10 cellular contexts compared by ENCODE assay signal in genomic region chr19:5681446-5682292, GRCh38. TPM values are rescaled to one million over a fixed set of nuclear protein-coding genes. Genes with fewer than 3 reads are reported as not detected.
DNase-seq lines count a peak whose midpoint lies in the region; ATAC-seq and TF ChIP-seq lines count a peak whose summit lies in the region.
"Had no signal": no experiment of that assay in that cellular context is flagged by ENCODE, and none has a peak within 500 bp of the region (broad histone marks: within the 10 kb centered on the region; RNA-seq: fewer than 3 reads in every experiment).

No MANE protein-coding gene starts in this region.

- POLR2A ChIA-PET in activated naive CD8-positive, alpha-beta T cell treated with anti-CD3 and anti-CD28 coated beads, Interleukin-2, amount 10 ng/mL, durations not matched to agents 7 days and 5 days (lab: Charles Lee): no interaction called here

- peak overlapping the region; percentile 87 for H3K4me3 ChIP-seq in kidney epithelial cell (ENCODE audit: low read depth, low read length)
- peak overlapping the region; percentile 53 to 98 (median 92) for H3K4me3 ChIP-seq in subcutaneous abdominal adipose tissue (ENCODE audit: low read depth in 1 of 5, low read length in 5 of 5)

- H3K4me3 Mint-ChIP-seq in T-helper 2 cell treated with Interferon-gamma antibody and Interleukin-4, amounts not matched to agents 5 μg/mL and 100 μg/mL, for 36 hours: peak overlapping the region; percentile 66
- H3K4me3 Mint-ChIP-seq in activated naive CD8-positive, alpha-beta T cell treated with anti-CD3 and anti-CD28 coated beads, Interleukin-2, amount 10 ng/mL, durations not matched to agents 7 days and 5 days: peak overlapping the region; percentile 77

- H3K9me3 ChIP-seq in subcutaneous abdominal adipose tissue (ENCODE audit: control insufficient read depth in 5 of 5, low read length in 5 of 5): no peaks in the 10 kb centered on the region
- H3K9me3 ChIP-seq: body of pancreas had no signal

- TF ChIP-seq CTCF in kidney epithelial cell (IDR thresholded peaks at IDR 0.05; ENCODE audit: insufficient read depth, low read length, poor library complexity, severe bottlenecking): no peak

- no peaks in the 10 kb centered on the region for H3K9me3 Mint-ChIP-seq in T-helper 2 cell treated with Interferon-gamma antibody and Interleukin-4, amounts not matched to agents 5 μg/mL and 100 μg/mL, for 36 hours
- H3K9me3 Mint-ChIP-seq in activated naive CD8-positive, alpha-beta T cell treated with anti-CD3 and anti-CD28 coated beads, Interleukin-2, amount 10 ng/mL, durations not matched to agents 7 days and 5 days: no peaks in the 10 kb centered on the region

- H3K27me3 Mint-ChIP-seq in T-helper 2 cell treated with Interferon-gamma antibody and Interleukin-4, amounts not matched to agents 5 μg/mL and 100 μg/mL, for 36 hours (ENCODE audit: low read depth): peaks cover 5% of the 10 kb centered on the region
- H3K27me3 Mint-ChIP-seq in activated naive CD8-positive, alpha-beta T cell treated with anti-CD3 and anti-CD28 coated beads, Interleukin-2, amount 10 ng/mL, durations not matched to agents 7 days and 5 days: peaks cover 7% of the 10 kb centered on the region

- no peak for ATAC-seq in activated naive CD8-positive, alpha-beta T cell treated with anti-CD3 and anti-CD28 coated beads, Interleukin-2, amount 10 ng/mL, durations not matched to agents 7 days and 5 days (ENCODE audit: low read depth)
- ATAC-seq in GM18909 (IDR thresholded peaks at IDR 0.05; ENCODE audit: poor library complexity, unreplicated experiment): no peak

- peaks cover 20% of the 10 kb centered on the region for H3K4me1 Mint-ChIP-seq in T-helper 2 cell treated with Interferon-gamma antibody and Interleukin-4, amounts not matched to agents 5 μg/mL and 100 μg/mL, for 36 hours (ENCODE audit: low read depth)
- peaks cover 14% of the 10 kb centered on the region for H3K4me1 Mint-ChIP-seq in activated naive CD8-positive, alpha-beta T cell treated with anti-CD3 and anti-CD28 coated beads, Interleukin-2, amount 10 ng/mL, durations not matched to agents 7 days and 5 days

- H3K36me3 Mint-ChIP-seq in T-helper 2 cell treated with Interferon-gamma antibody and Interleukin-4, amounts not matched to agents 5 μg/mL and 100 μg/mL, for 36 hours (ENCODE audit: low read depth): no peaks in the 10 kb centered on the region
- peaks cover 1% of the 10 kb centered on the region for H3K36me3 Mint-ChIP-seq in activated naive CD8-positive, alpha-beta T cell treated with anti-CD3 and anti-CD28 coated beads, Interleukin-2, amount 10 ng/mL, durations not matched to agents 7 days and 5 days

- H3K27me3 ChIP-seq in kidney epithelial cell (ENCODE audit: control insufficient read depth, insufficient read depth, low read length): no peaks in the 10 kb centered on the region
- no peaks in the 10 kb centered on the region for H3K27me3 ChIP-seq in subcutaneous abdominal adipose tissue (ENCODE audit: control insufficient read depth in 5 of 5, insufficient read depth in 4 of 5, low read length in 5 of 5)
- H3K27me3 ChIP-seq: body of pancreas had no signal

- peak overlapping the region; percentile 70 for H3K27ac Mint-ChIP-seq in T-helper 2 cell treated with Interferon-gamma antibody and Interleukin-4, amounts not matched to agents 5 μg/mL and 100 μg/mL, for 36 hours
- peak overlapping the region; percentile 80 for H3K27ac Mint-ChIP-seq in activated naive CD8-positive, alpha-beta T cell treated with anti-CD3 and anti-CD28 coated beads, Interleukin-2, amount 10 ng/mL, durations not matched to agents 7 days and 5 days

- H3K9ac ChIP-seq in subcutaneous abdominal adipose tissue (ENCODE audit: low read length in 5 of 5): peak overlapping the region in 1 of 5 donors; percentile 99

- H3K36me3 ChIP-seq in kidney epithelial cell (ENCODE audit: control insufficient read depth, insufficient read depth, low read length) (no peaks in the 10 kb centered on the region), subcutaneous abdominal adipose tissue (ENCODE audit: control insufficient read depth in 5 of 5, insufficient read depth in 5 of 5, low read length in 5 of 5) (peaks cover 0 to 11% (median 5%) of the 10 kb centered on the region in 5 donors)

- no peak for DNase-seq in T-helper 2 cell treated with Interferon-gamma antibody and Interleukin-4, amounts not matched to agents 5 μg/mL and 100 μg/mL, for 36 hours (ENCODE audit: low spot score)
- DNase-seq in T-helper 2 cell (no peak), kidney epithelial cell (ENCODE audit: low read depth) (no peak), HT-29 (ENCODE audit: low spot score) (no peak), NCI-H446 treated with DMSO at 0.1 percent for 48 hours (lab: John Stamatoyannopoulos, UW) (no peak)
- no peak for DNase-seq in activated naive CD8-positive, alpha-beta T cell treated with anti-CD3 and anti-CD28 coated beads, Interleukin-2, amount 10 ng/mL, durations not matched to agents 7 days and 5 days

- H3K4me1 ChIP-seq in subcutaneous abdominal adipose tissue (ENCODE audit: control insufficient read depth in 5 of 5, insufficient read depth in 5 of 5, low read length in 5 of 5): peaks cover 3 to 28% (median 25%) of the 10 kb centered on the region in 5 donors

- no peak overlapping the region for H3K27ac ChIP-seq in subcutaneous abdominal adipose tissue (ENCODE audit: low read depth, low read length)

RNA-seq across cellular contexts. Expression of gene HSD11B1L, which starts 0.8 kb away (rescaled TPM):
- total RNA-seq in activated naive CD8-positive, alpha-beta T cell treated with anti-CD3 and anti-CD28 coated beads, Interleukin-2, amount 10 ng/mL, durations not matched to agents 7 days and 5 days: 1 to 10 TPM; 2.2 to 4.1 TPM
- total RNA-seq in kidney epithelial cell: 7.4 and 11.4 TPM in 2 replicates
- total RNA-seq in HT-29 (2014; rRNA removed; shearing (Covaris generic)): 2.1 and 4.1 TPM in 2 replicates

RNA-seq across cellular contexts. Expression of gene MICOS13, which starts 1.4 kb away (rescaled TPM):
- 10 to 100 TPM; 42.6 to 44.1 TPM for total RNA-seq in activated naive CD8-positive, alpha-beta T cell treated with anti-CD3 and anti-CD28 coated beads, Interleukin-2, amount 10 ng/mL, durations not matched to agents 7 days and 5 days
- total RNA-seq in kidney epithelial cell: 47.0 and 55.4 TPM in 2 replicates
- total RNA-seq in HT-29 (2014; rRNA removed; shearing (Covaris generic)): 222 and 223 TPM in 2 replicates

RNA-seq across cellular contexts. Expression of gene RPL36, which starts 8.4 kb away (rescaled TPM):
- total RNA-seq in activated naive CD8-positive, alpha-beta T cell treated with anti-CD3 and anti-CD28 coated beads, Interleukin-2, amount 10 ng/mL, durations not matched to agents 7 days and 5 days: 1,000 to 10,000 TPM; 1,119 to 1,147 TPM
- total RNA-seq in kidney epithelial cell: 1,562 and 1,717 TPM in 2 replicates
- 1,326 and 1,347 TPM in 2 replicates for total RNA-seq in HT-29 (2014; rRNA removed; shearing (Covaris generic))

RNA-seq across cellular contexts. Expression of gene LONP1, which starts 38.3 kb away (rescaled TPM):
- total RNA-seq in activated naive CD8-positive, alpha-beta T cell treated with anti-CD3 and anti-CD28 coated beads, Interleukin-2, amount 10 ng/mL, durations not matched to agents 7 days and 5 days: 100 to 1,000 TPM; 112 to 120 TPM
- total RNA-seq in kidney epithelial cell: 151 and 173 TPM in 2 replicates
- 92.1 and 95.2 TPM in 2 replicates for total RNA-seq in HT-29 (2014; rRNA removed; shearing (Covaris generic))

RNA-seq across cellular contexts. Expression of gene CATSPERD, which starts 38.8 kb away (rescaled TPM):
- total RNA-seq in activated naive CD8-positive, alpha-beta T cell treated with anti-CD3 and anti-CD28 coated beads, Interleukin-2, amount 10 ng/mL, durations not matched to agents 7 days and 5 days: not detected
- not detected in 2 replicates for total RNA-seq in kidney epithelial cell
- total RNA-seq in HT-29 (2014; rRNA removed; shearing (Covaris generic)): not detected in 2 replicates
- total RNA-seq: body of pancreas, NCI-H460 had no signal
